ENCODE assay signal across 13 cellular contexts in genomic region chrX:153831435-153832150, GRCh38. TPM values are rescaled to one million over a fixed set of nuclear protein-coding genes. Genes with fewer than 3 reads are reported as not detected.
DNase-seq lines count a peak whose midpoint lies in the region; ATAC-seq, FAIRE-seq and TF ChIP-seq lines count a peak whose summit lies in the region.
"Had no signal": no experiment of that assay in that cellular context is flagged by ENCODE, and none has a peak within 500 bp of the region (broad histone marks: within the 10 kb centered on the region; RNA-seq: fewer than 3 reads in every experiment).

No MANE protein-coding gene starts in this region.

- H3K4me1 ChIP-seq in endothelial cell of umbilical vein (ENCODE audit: control insufficient read depth, extremely low read depth, insufficient read depth, low read length) (no peaks in the 10 kb centered on the region), sigmoid colon (peaks cover 0 to 22% (median 4%) of the 10 kb centered on the region in 4 donors), SJCRH30 (no peaks in the 10 kb centered on the region)

- peaks cover 15% of the 10 kb centered on the region for H3K4me1 Mint-ChIP-seq in activated naive CD8-positive, alpha-beta T cell (ENCODE audit: low read depth)
- H3K4me1 Mint-ChIP-seq in activated naive CD8-positive, alpha-beta T cell treated with anti-CD3 and anti-CD28 coated beads, Interleukin-2, amount 50 U/mL, for 24 hours = peaks cover 3% of the 10 kb centered on the region

- H2AFZ ChIP-seq in endothelial cell of umbilical vein (ENCODE audit: low read depth, low read length) = no peak overlapping the region

- no peaks in the 10 kb centered on the region for H3K9me3 ChIP-seq in endothelial cell of umbilical vein (replicated peaks; ENCODE audit: control insufficient read depth, insufficient read depth, low read length)
- H3K9me3 ChIP-seq in sigmoid colon = no peaks in the 10 kb centered on the region
- no peaks in the 10 kb centered on the region for H3K9me3 ChIP-seq in SJCRH30 (replicated peaks)
- H3K9me3 ChIP-seq: right atrium auricular region had no signal

- no peak for ATAC-seq in activated naive CD8-positive, alpha-beta T cell treated with anti-CD3 and anti-CD28 coated beads, Interleukin-2, amount 50 U/mL, for 24 hours
- no peak for ATAC-seq in GM18511 (IDR thresholded peaks at IDR 0.05; ENCODE audit: unreplicated experiment)

- H3K9me1 ChIP-seq in endothelial cell of umbilical vein (replicated peaks; ENCODE audit: control insufficient read depth, extremely low read depth, insufficient read depth, low read length) = no peaks in the 10 kb centered on the region

- CTCF ChIA-PET in endothelial cell of umbilical vein (lab: Charles Lee) = no interaction called here

- H3K4me3 ChIP-seq in endothelial cell of umbilical vein (replicated peaks in 1 of 3; ENCODE audit: insufficient read depth in 1 of 3, low read depth in 1 of 3, low read length in 3 of 3) (no peak overlapping the region), sigmoid colon (no peak overlapping the region), SJCRH30 (no peak overlapping the region)

- H4K20me1 ChIP-seq in endothelial cell of umbilical vein (replicated peaks; ENCODE audit: control insufficient read depth, extremely low read depth, insufficient read depth, low read length) = no peaks in the 10 kb centered on the region

- 60 to 62% methylated on average over 22 of the region's 22 CpGs for WGBS in sigmoid colon, 2 donors

- H3K27ac ChIP-seq in endothelial cell of umbilical vein (ENCODE audit: insufficient read depth, low read depth, low read length) (no peak overlapping the region), sigmoid colon (no peak overlapping the region), SJCRH30 (no peak overlapping the region)
- H3K27ac ChIP-seq: right atrium auricular region had no signal

- no peak for FAIRE-seq in endothelial cell of umbilical vein (lab: Jason Lieb, UNC)
- FAIRE-seq: colon had no signal

- no peaks in the 10 kb centered on the region for H3K9me3 Mint-ChIP-seq in activated naive CD8-positive, alpha-beta T cell (ENCODE audit: low read depth)
- no peaks in the 10 kb centered on the region for H3K9me3 Mint-ChIP-seq in activated naive CD8-positive, alpha-beta T cell treated with anti-CD3 and anti-CD28 coated beads, Interleukin-2, amount 50 U/mL, for 24 hours

- DNase-seq in activated naive CD8-positive, alpha-beta T cell treated with anti-CD3 and anti-CD28 coated beads, Interleukin-2, amount 50 U/mL, for 24 hours = no peak
- DNase-seq in MV-4-11 (lab: John Stamatoyannopoulos, UW) (peak; percentile 63), endothelial cell of umbilical vein (ENCODE audit: low read depth, low spot score) (no peak), sigmoid colon (peak; percentile 50), SJCRH30 (no peak), NCI-H748 (lab: John Stamatoyannopoulos, UW; ENCODE audit: unreplicated experiment) (no peak)
- DNase-seq: midbrain, NCI-H2171 had no signal

- peak overlapping the region; percentile 65 for H3K4me3 Mint-ChIP-seq in activated naive CD8-positive, alpha-beta T cell
- no peak overlapping the region for H3K4me3 Mint-ChIP-seq in activated naive CD8-positive, alpha-beta T cell treated with anti-CD3 and anti-CD28 coated beads, Interleukin-2, amount 50 U/mL, for 24 hours

- H3K27me3 Mint-ChIP-seq in activated naive CD8-positive, alpha-beta T cell = no peaks in the 10 kb centered on the region
- peaks cover 16% of the 10 kb centered on the region for H3K27me3 Mint-ChIP-seq in activated naive CD8-positive, alpha-beta T cell treated with anti-CD3 and anti-CD28 coated beads, Interleukin-2, amount 50 U/mL, for 24 hours

- TF ChIP-seq POLR2A in endothelial cell of umbilical vein (IDR thresholded peaks at IDR 0.05; ENCODE audit: low read depth, low read length) (no peak), sigmoid colon (IDR thresholded peaks at IDR 0.05) (no peak)

- no peak overlapping the region for H3K9ac ChIP-seq in endothelial cell of umbilical vein (replicated peaks; ENCODE audit: extremely low read depth, insufficient read depth, low read length)

- dilution Hi-C loops in endothelial cell of umbilical vein (cut with MboI; ENCODE audit: extremely low pct_ligation_motif_present, low sequenced_read_pairs) = no loop called here

- H3K27me3 ChIP-seq in endothelial cell of umbilical vein (ENCODE audit: control insufficient read depth in 2 of 2, insufficient read depth in 2 of 2, low read length in 2 of 2) (peaks cover 31 to 38% of the 10 kb centered on the region in 2 experiments), sigmoid colon (peaks cover 0 to 7% (median 0%) of the 10 kb centered on the region in 3 donors), SJCRH30 (no peaks in the 10 kb centered on the region)

- no peak overlapping the region for H3K4me2 ChIP-seq in endothelial cell of umbilical vein (ENCODE audit: insufficient read depth, low read length)

- H3K36me3 ChIP-seq in endothelial cell of umbilical vein (ENCODE audit: control insufficient read depth in 2 of 2, extremely low read depth in 1 of 2, insufficient read depth in 2 of 2, low read length in 2 of 2) (no peaks in the 10 kb centered on the region), sigmoid colon (no peaks in the 10 kb centered on the region), SJCRH30 (no peaks in the 10 kb centered on the region)
- H3K36me3 ChIP-seq: right atrium auricular region had no signal

- intact Hi-C loops in endothelial cell of umbilical vein (cut with micrococcal nuclease) (no loop called here), sigmoid colon (cut with DNase I) (no loop called here)

- no peak overlapping the region for H3K27ac Mint-ChIP-seq in activated naive CD8-positive, alpha-beta T cell
- no peak overlapping the region for H3K27ac Mint-ChIP-seq in activated naive CD8-positive, alpha-beta T cell treated with anti-CD3 and anti-CD28 coated beads, Interleukin-2, amount 50 U/mL, for 24 hours

- no peak for TF ChIP-seq EP300 in sigmoid colon (IDR thresholded peaks at IDR 0.05)

- H3K36me3 Mint-ChIP-seq in activated naive CD8-positive, alpha-beta T cell = no peaks in the 10 kb centered on the region
- no peaks in the 10 kb centered on the region for H3K36me3 Mint-ChIP-seq in activated naive CD8-positive, alpha-beta T cell treated with anti-CD3 and anti-CD28 coated beads, Interleukin-2, amount 50 U/mL, for 24 hours (ENCODE audit: low read depth)

- no TSS peak for BruUV-seq in endothelial cell of umbilical vein (replicated peaks; lab: Mats Ljungman, UMichigan)

- H3K79me2 ChIP-seq in endothelial cell of umbilical vein (ENCODE audit: control insufficient read depth, insufficient read depth, low read length) = no peaks in the 10 kb centered on the region

- no peak for TF ChIP-seq CTCF in endothelial cell of umbilical vein (IDR thresholded peaks at IDR 0.05; ENCODE audit: extremely low read depth in 1 of 2, insufficient read depth in 1 of 2, low read depth in 1 of 2, low read length in 2 of 2)
- TF ChIP-seq CTCF in sigmoid colon (IDR thresholded peaks at IDR 0.05) = no peak

- POLR2A ChIA-PET in endothelial cell of umbilical vein (lab: Charles Lee) = no interaction called here

RNA-seq across cellular contexts. Expression of gene PDZD4, which starts 1.2 kb away (rescaled TPM):
- total RNA-seq in endothelial cell of umbilical vein (0.09 TPM in 2 replicates), sigmoid colon (10 to 100 TPM in 3 of 4 donors, 1 to 10 TPM in 1; 8.6 to 24.4 (median 14.2) TPM)
- polyA plus RNA-seq in endothelial cell of umbilical vein (0.07 and 0.08 TPM in 2 replicates), sigmoid colon (1 to 10 TPM in 2 of 3 donors, under 1 TPM in 1; 0.46 to 5.1 (median 1.2) TPM)
- 0.06 and 0.13 TPM in 2 replicates for polyA plus RNA-seq in endothelial cell of umbilical vein (2011; cell fraction: cytosol; rRNA removed)
- 0.36 and 0.41 TPM in 2 replicates for polyA plus RNA-seq in endothelial cell of umbilical vein (2011; cell fraction: nucleus; rRNA removed)
- polyA plus RNA-seq in endothelial cell of umbilical vein (2012) = 0.22 TPM in 1 of 2 replicates, not detected in the other
- 0.04 and 0.12 TPM in 2 replicates for polyA minus RNA-seq in endothelial cell of umbilical vein
- polyA minus RNA-seq in endothelial cell of umbilical vein (2011; cell fraction: cytosol; rRNA and poly(A)+ RNA removed) = not detected
- polyA minus RNA-seq in endothelial cell of umbilical vein (2011; cell fraction: nucleus; rRNA and poly(A)+ RNA removed) = not detected in 2 replicates
- 7.1 and 9.1 TPM in 2 replicates for total RNA-seq in SJCRH30 (2014; rRNA removed; shearing (Covaris generic))
- total RNA-seq: OCI-LY7 had no signal

RNA-seq across cellular contexts. Expression of gene SSR4, which starts 37.1 kb away (rescaled TPM):
- 235 and 242 TPM in 2 replicates for total RNA-seq in endothelial cell of umbilical vein
- polyA plus RNA-seq in endothelial cell of umbilical vein = 732 and 1,321 TPM in 2 replicates
- 504 and 615 TPM in 2 replicates for polyA plus RNA-seq in endothelial cell of umbilical vein (2011; cell fraction: cytosol; rRNA removed)
- 169 and 228 TPM in 2 replicates for polyA plus RNA-seq in endothelial cell of umbilical vein (2011; cell fraction: nucleus; rRNA removed)
- polyA plus RNA-seq in endothelial cell of umbilical vein (2012) = 322 and 459 TPM in 2 replicates
- polyA minus RNA-seq in endothelial cell of umbilical vein = 186 and 198 TPM in 2 replicates
- 273 TPM for polyA minus RNA-seq in endothelial cell of umbilical vein (2011; cell fraction: cytosol; rRNA and poly(A)+ RNA removed)
- 32.9 and 39.6 TPM in 2 replicates for polyA minus RNA-seq in endothelial cell of umbilical vein (2011; cell fraction: nucleus; rRNA and poly(A)+ RNA removed)
- total RNA-seq in sigmoid colon = 100 to 1,000 TPM; 143 to 177 (median 156) TPM
- 100 to 1,000 TPM; 327 to 494 (median 405) TPM for polyA plus RNA-seq in sigmoid colon
- 131 and 177 TPM in 2 replicates for total RNA-seq in SJCRH30 (2014; rRNA removed; shearing (Covaris generic))

RNA-seq across cellular contexts. Expression of gene IDH3G, which starts 37.4 kb away (rescaled TPM):
- total RNA-seq in endothelial cell of umbilical vein (57.7 and 60.7 TPM in 2 replicates), sigmoid colon (10 to 100 TPM; 54.2 to 89.5 (median 62.7) TPM)
- polyA plus RNA-seq in endothelial cell of umbilical vein (116 and 128 TPM in 2 replicates), sigmoid colon (10 to 100 TPM; 66.7 to 85.3 (median 76.5) TPM)
- 74.9 and 81.8 TPM in 2 replicates for polyA plus RNA-seq in endothelial cell of umbilical vein (2011; cell fraction: cytosol; rRNA removed)
- 171 and 195 TPM in 2 replicates for polyA plus RNA-seq in endothelial cell of umbilical vein (2011; cell fraction: nucleus; rRNA removed)
- polyA plus RNA-seq in endothelial cell of umbilical vein (2012) = 62.6 and 84.3 TPM in 2 replicates
- 110 and 139 TPM in 2 replicates for polyA minus RNA-seq in endothelial cell of umbilical vein
- polyA minus RNA-seq in endothelial cell of umbilical vein (2011; cell fraction: cytosol; rRNA and poly(A)+ RNA removed) = 64.6 TPM
- 33.7 and 41.7 TPM in 2 replicates for polyA minus RNA-seq in endothelial cell of umbilical vein (2011; cell fraction: nucleus; rRNA and poly(A)+ RNA removed)
- 34.3 and 35.0 TPM in 2 replicates for total RNA-seq in SJCRH30 (2014; rRNA removed; shearing (Covaris generic))

RNA-seq across cellular contexts. Expression of gene SRPK3, which starts 50.8 kb away (rescaled TPM):
- total RNA-seq in endothelial cell of umbilical vein (0.18 and 0.40 TPM in 2 replicates), sigmoid colon (10 to 100 TPM in 1 of 4 donors, 1 to 10 TPM in 3; 2.1 to 13.0 (median 6.9) TPM)
- polyA plus RNA-seq in endothelial cell of umbilical vein (0.25 and 0.29 TPM in 2 replicates), sigmoid colon (under 1 TPM in 1 of 3 donors, not detected in 2; 0.31 TPM)
- polyA plus RNA-seq in endothelial cell of umbilical vein (2011; cell fraction: cytosol; rRNA removed) = 0.04 and 0.07 TPM in 2 replicates
- 1.2 and 2.3 TPM in 2 replicates for polyA plus RNA-seq in endothelial cell of umbilical vein (2011; cell fraction: nucleus; rRNA removed)
- 0.15 and 0.22 TPM in 2 replicates for polyA plus RNA-seq in endothelial cell of umbilical vein (2012)
- 0.04 and 0.12 TPM in 2 replicates for polyA minus RNA-seq in endothelial cell of umbilical vein
- polyA minus RNA-seq in endothelial cell of umbilical vein (2011; cell fraction: cytosol; rRNA and poly(A)+ RNA removed) = not detected
- 0.24 and 0.38 TPM in 2 replicates for polyA minus RNA-seq in endothelial cell of umbilical vein (2011; cell fraction: nucleus; rRNA and poly(A)+ RNA removed)
- total RNA-seq in SJCRH30 (2014; rRNA removed; shearing (Covaris generic)) = 17.9 and 33.6 TPM in 2 replicates
- total RNA-seq: OCI-LY7 had no signal

RNA-seq across cellular contexts. Expression of gene L1CAM, which starts 54.4 kb away (rescaled TPM):
- total RNA-seq in endothelial cell of umbilical vein = not detected in 2 replicates
- polyA plus RNA-seq in endothelial cell of umbilical vein = 0.01 and 0.02 TPM in 2 replicates
- 0.07 and 0.08 TPM in 2 replicates for polyA plus RNA-seq in endothelial cell of umbilical vein (2011; cell fraction: cytosol; rRNA removed)
- 0.08 TPM in 1 of 2 replicates, not detected in the other for polyA plus RNA-seq in endothelial cell of umbilical vein (2011; cell fraction: nucleus; rRNA removed)
- polyA plus RNA-seq in endothelial cell of umbilical vein (2012) = 0.14 and 0.16 TPM in 2 replicates
- polyA minus RNA-seq in endothelial cell of umbilical vein = 0.11 TPM in 1 of 2 replicates, not detected in the other
- 100 TPM for polyA minus RNA-seq in endothelial cell of umbilical vein (2011; cell fraction: cytosol; rRNA and poly(A)+ RNA removed)
- 0.10 and 0.43 TPM in 2 replicates for polyA minus RNA-seq in endothelial cell of umbilical vein (2011; cell fraction: nucleus; rRNA and poly(A)+ RNA removed)
- total RNA-seq in sigmoid colon = 10 to 100 TPM in 3 of 4 donors, 1 to 10 TPM in 1; 6.6 to 30.2 (median 23.1) TPM
- polyA plus RNA-seq in sigmoid colon = 10 to 100 TPM in 1 of 3 donors, 1 to 10 TPM in 1, not detected in 1; 2.4 to 10.5 TPM
- 14.2 and 14.7 TPM in 2 replicates for total RNA-seq in SJCRH30 (2014; rRNA removed; shearing (Covaris generic))
- total RNA-seq: OCI-LY7 had no signal

Comparison
In these comparisons a context has a peak if more than half of its experiments do, and no peak if none do; other contexts are left out.
1. DNase-seq: peak in MV-4-11 (single experiment) and sigmoid colon (single experiment); none in activated naive CD8-positive, alpha-beta T cell treated with anti-CD3 and anti-CD28 coated beads, Interleukin-2, amount 50 U/mL, for 24 hours (single experiment), endothelial cell of umbilical vein (single experiment), SJCRH30 (0 of 2) and NCI-H748 (single experiment).